Comparison of ENCODE assay signal across 14 cellular contexts in the genomic region with DNA sequence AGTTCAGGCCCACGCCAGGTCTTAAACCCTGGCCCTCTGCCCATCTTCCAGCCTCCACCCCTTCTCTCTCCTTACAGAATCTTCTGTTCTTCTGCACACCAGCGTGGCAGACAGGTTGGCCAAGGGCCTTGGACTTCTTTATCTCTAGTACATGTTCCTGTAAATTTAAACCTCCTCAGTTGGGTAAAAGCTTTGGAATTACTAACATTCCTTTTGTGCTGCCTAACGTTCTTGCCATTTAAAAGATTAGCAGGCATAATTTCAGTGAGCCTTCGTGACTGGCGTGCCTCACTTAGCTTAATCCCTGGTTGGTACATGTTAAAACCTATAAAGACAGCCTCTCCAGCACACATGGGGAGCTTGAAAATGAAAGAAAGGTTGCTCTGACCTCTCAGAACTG.
DNase-seq lines count a peak whose midpoint lies in the region; ATAC-seq, FAIRE-seq and TF ChIP-seq lines count a peak whose summit lies in the region.
"Had no signal": no experiment of that assay in that cellular context is flagged by ENCODE, and none has a peak within 500 bp of the region (broad histone marks: within the 10 kb centered on the region; RNA-seq: fewer than 3 reads in every experiment).

No MANE protein-coding gene starts in this region.

- no peak overlapping the region for H2AFZ ChIP-seq in DND-41 (ENCODE audit: low read depth, low read length)
- H2AFZ ChIP-seq in trophoblast cell (ENCODE audit: insufficient read depth, low read length, poor library complexity): no peak overlapping the region

- no peak overlapping the region for H2BK12ac ChIP-seq in trophoblast cell (ENCODE audit: low read length)

- H3K9ac ChIP-seq in DND-41 (ENCODE audit: low read depth, low read length): no peak overlapping the region
- H3K9ac ChIP-seq in adipocyte (ENCODE audit: low read length): no peak overlapping the region
- no peak overlapping the region for H3K9ac ChIP-seq in trophoblast cell (ENCODE audit: low read length)

- H4K8ac ChIP-seq in trophoblast cell (ENCODE audit: low read depth, low read length): no peak overlapping the region

- TF ChIP-seq CTCF in DND-41 (IDR thresholded peaks at IDR 0.05; ENCODE audit: borderline replicate concordance, extremely low read depth, low read length, poor library complexity, severe bottlenecking): no peak
- no peak for TF ChIP-seq CTCF in fibroblast of the aortic adventitia (IDR thresholded peaks at IDR 0.05; ENCODE audit: insufficient read depth, low read length)

- H3K4me3 ChIP-seq in DND-41 (ENCODE audit: low read depth in 1 of 2, low read length in 2 of 2): no peak overlapping the region
- H3K4me3 ChIP-seq in adipocyte (ENCODE audit: low read length): no peak overlapping the region
- no peak overlapping the region for H3K4me3 ChIP-seq in fibroblast of the aortic adventitia (ENCODE audit: low read depth, low read length)
- H3K4me3 ChIP-seq in trophoblast cell (ENCODE audit: low read depth, low read length): no peak overlapping the region
- H3K4me3 ChIP-seq: tibial nerve had no signal

- H2BK5ac ChIP-seq in trophoblast cell (ENCODE audit: low read depth, low read length, poor library complexity): no peak overlapping the region

- DNase-seq in DND-41 (no peak), adipocyte (ENCODE audit: low read depth) (peak; percentile 88), fibroblast of the aortic adventitia (ENCODE audit: low read depth) (peak; percentile 50), trophoblast cell (peak; percentile 72 to 89), RCC 7860 (ENCODE audit: low spot score) (no peak), NCI-H82 (lab: John Stamatoyannopoulos, UW) (no peak)
- DNase-seq: CD4-positive, CD25-positive, alpha-beta regulatory T cell; NCI-H1092; OCI-M1; stimulated activated CD4-positive, alpha-beta T cell treated with anti-CD3 and anti-CD28 coated beads, Interleukin-1b, Interleukin-23, amount 100 ng/mL, for 48 hours; stimulated activated CD8-positive, alpha-beta memory T cell treated with anti-CD3 and anti-CD28 coated beads, Interleukin-4, amount 100 ng/mL, for 48 hours had no signal

- no peak overlapping the region for H3K23ac ChIP-seq in trophoblast cell (ENCODE audit: low read length)

- H3K36me3 ChIP-seq in DND-41 (ENCODE audit: insufficient read depth, low read length) (peaks cover 23% of the 10 kb centered on the region), adipocyte (ENCODE audit: control insufficient read depth, insufficient read depth, low read length, severe bottlenecking) (no peaks in the 10 kb centered on the region), trophoblast cell (ENCODE audit: control insufficient read depth in 1 of 2, insufficient read depth in 2 of 2, low read length in 2 of 2) (peaks cover 0 to 2% of the 10 kb centered on the region in 2 experiments)
- H3K36me3 ChIP-seq: tibial nerve had no signal

- H3K4me2 ChIP-seq in DND-41 (ENCODE audit: insufficient read depth, low read length): no peak overlapping the region
- H3K4me2 ChIP-seq in trophoblast cell (ENCODE audit: low read length): no peak overlapping the region

- H3K18ac ChIP-seq in trophoblast cell (ENCODE audit: low read length): no peak overlapping the region

- H4K20me1 ChIP-seq in DND-41 (ENCODE audit: insufficient read depth, low read length): no peaks in the 10 kb centered on the region

- H3K4me1 ChIP-seq in DND-41 (ENCODE audit: insufficient read depth, low read length) (no peaks in the 10 kb centered on the region), adipocyte (ENCODE audit: control insufficient read depth, insufficient read depth, low read length) (peaks cover 2% of the 10 kb centered on the region), trophoblast cell (ENCODE audit: control insufficient read depth in 1 of 2, insufficient read depth in 2 of 2, low read length in 2 of 2) (peaks cover 10 to 21% of the 10 kb centered on the region in 2 experiments)

- ATAC-seq in DND-41 (ENCODE audit: insufficient read depth, low read depth) (no peak), HG03442 (IDR thresholded peaks at IDR 0.05; ENCODE audit: unreplicated experiment) (no peak), HG02884 (IDR thresholded peaks at IDR 0.05; ENCODE audit: unreplicated experiment) (no peak)

- H4K91ac ChIP-seq in trophoblast cell (ENCODE audit: low read depth, low read length): peak overlapping the region; percentile 60

- no CpG with 5 or more reads among the region's 5 CpGs for WGBS in trophoblast cell (ENCODE audit: extremely low coverage, insufficient coverage, insufficient read length)

- no peak overlapping the region for H3K4ac ChIP-seq in trophoblast cell (ENCODE audit: low read depth, low read length)

- no peak overlapping the region for H4K12ac ChIP-seq in trophoblast cell (ENCODE audit: low read depth, low read length)

- H3K9me3 ChIP-seq in DND-41 (ENCODE audit: insufficient read depth, low read length, severe bottlenecking): no peaks in the 10 kb centered on the region
- no peaks in the 10 kb centered on the region for H3K9me3 ChIP-seq in adipocyte (ENCODE audit: control insufficient read depth, low read length)
- H3K9me3 ChIP-seq in trophoblast cell (ENCODE audit: insufficient read depth, low read depth, low read length): no peaks in the 10 kb centered on the region
- H3K9me3 ChIP-seq: tibial nerve had no signal

- peaks cover 89% of the 10 kb centered on the region for H3K79me2 ChIP-seq in DND-41 (ENCODE audit: insufficient read depth, low read length)
- H3K79me2 ChIP-seq in trophoblast cell (ENCODE audit: control insufficient read depth, insufficient read depth, low read length, poor library complexity): peaks cover 1% of the 10 kb centered on the region

- no peak overlapping the region for H2AK5ac ChIP-seq in trophoblast cell (ENCODE audit: low read length)

- no peak overlapping the region for H3K14ac ChIP-seq in trophoblast cell (ENCODE audit: low read length)

- no peak for FAIRE-seq in RCC 7860 (lab: Jason Lieb, UNC)

- H3K27ac ChIP-seq in DND-41 (ENCODE audit: low read length): 0 out of 2 replicates have a peak overlapping the region, but pooled peaks have one; percentile 19
- H3K27ac ChIP-seq in trophoblast cell (ENCODE audit: low read depth, low read length): peak overlapping the region; percentile 30

- H2BK120ac ChIP-seq in trophoblast cell (ENCODE audit: insufficient read depth, low read length, poor library complexity): no peak overlapping the region

- H3K27me3 ChIP-seq in DND-41 (ENCODE audit: insufficient read depth, low read length, poor library complexity): no peaks in the 10 kb centered on the region
- no peaks in the 10 kb centered on the region for H3K27me3 ChIP-seq in adipocyte (replicated peaks; ENCODE audit: control insufficient read depth, insufficient read depth, low read length)
- no peaks in the 10 kb centered on the region for H3K27me3 ChIP-seq in trophoblast cell (ENCODE audit: insufficient read depth, low read length)
- H3K27me3 ChIP-seq: tibial nerve had no signal

- peaks cover 2% of the 10 kb centered on the region for H3K79me1 ChIP-seq in trophoblast cell (ENCODE audit: low read length)

Comparison
In these comparisons a context has a peak if more than half of its experiments do, and no peak if none do; other contexts are left out.
1. DNase-seq: peak in adipocyte (single experiment), fibroblast of the aortic adventitia (single experiment) and trophoblast cell (2 of 2); none in DND-41 (single experiment), RCC 7860 (single experiment) and NCI-H82 (single experiment).